17 cellular contexts compared by ENCODE assay signal in genomic region chr9:27634879-27635278, GRCh38.
DNase-seq lines count a peak whose midpoint lies in the region; ATAC-seq and TF ChIP-seq lines count a peak whose summit lies in the region.
"Had no signal": no experiment of that assay in that cellular context is flagged by ENCODE, and none has a peak within 500 bp of the region (broad histone marks: within the 10 kb centered on the region; RNA-seq: fewer than 3 reads in every experiment).

No MANE protein-coding gene starts in this region.

- H3K27ac ChIP-seq in HL-60 (replicated peaks) (no peak overlapping the region), PC-3 (ENCODE audit: low read length) (no peak overlapping the region)
- H3K27ac ChIP-seq: colonic mucosa, left lung, transverse colon had no signal

- peak; percentile 23 to 54 for DNase-seq in HL-60 (ENCODE audit: low read depth in 1 of 2, low spot score in 1 of 2)
- DNase-seq in central memory CD8-positive, alpha-beta T cell (ENCODE audit: low spot score in 2 of 2) = no peak
- DNase-seq in foreskin melanocyte = no peak
- no peak for DNase-seq in PC-3
- DNase-seq: activated CD4-positive, alpha-beta memory T cell treated with anti-CD3 and anti-CD28 coated beads for 36 hours; colonic mucosa; DMS 273 treated with DMSO at 0.1 percent for 48 hours; left lung; NCI-H1417 treated with DMSO at 0.1 percent for 48 hours; NCI-H524 treated with DMSO at 0.1 percent for 48 hours; transverse colon had no signal

- H3K27me3 Mint-ChIP-seq in central memory CD8-positive, alpha-beta T cell = peaks cover 45% of the 10 kb centered on the region

- H3K36me3 Mint-ChIP-seq in central memory CD8-positive, alpha-beta T cell (ENCODE audit: insufficient read depth) = no peaks in the 10 kb centered on the region
- H3K36me3 Mint-ChIP-seq: activated CD4-positive, alpha-beta memory T cell treated with anti-CD3 and anti-CD28 coated beads for 36 hours had no signal

- H3K4me3 Mint-ChIP-seq in central memory CD8-positive, alpha-beta T cell = no peak overlapping the region
- H3K4me3 Mint-ChIP-seq: activated CD4-positive, alpha-beta memory T cell treated with anti-CD3 and anti-CD28 coated beads for 36 hours; nephron had no signal

- H3K27me3 ChIP-seq in HL-60 (ENCODE audit: insufficient read depth, poor library complexity, severe bottlenecking) (no peaks in the 10 kb centered on the region), PC-3 (ENCODE audit: low read length) (no peaks in the 10 kb centered on the region)
- H3K27me3 ChIP-seq: colonic mucosa, left lung, transverse colon had no signal

- no peaks in the 10 kb centered on the region for H3K9me3 ChIP-seq in PC-3 (ENCODE audit: low read length)
- H3K9me3 ChIP-seq: colonic mucosa, left lung, transverse colon had no signal

- no peak overlapping the region for H3K9ac ChIP-seq in PC-3 (ENCODE audit: low read length)

- no TSS peak for BruUV-seq in PC-3 (replicated peaks; lab: Mats Ljungman, UMichigan)

- H3K9me2 ChIP-seq in PC-3 (replicated peaks; ENCODE audit: low read length) = no peaks in the 10 kb centered on the region

- no peak overlapping the region for H3K4me2 ChIP-seq in PC-3 (ENCODE audit: low read length)

- H3K4me3 ChIP-seq in HL-60 (replicated peaks; ENCODE audit: insufficient read depth, low read length) = no peak overlapping the region
- H3K4me3 ChIP-seq in PC-3 (ENCODE audit: low read length) = no peak overlapping the region
- H3K4me3 ChIP-seq: colonic mucosa, left lung, transverse colon had no signal

- H2AFZ ChIP-seq in PC-3 (ENCODE audit: low read length) = no peak overlapping the region

- H3K27ac Mint-ChIP-seq in central memory CD8-positive, alpha-beta T cell (ENCODE audit: low read depth) = no peak overlapping the region
- H3K27ac Mint-ChIP-seq: activated CD4-positive, alpha-beta memory T cell treated with anti-CD3 and anti-CD28 coated beads for 36 hours; activated T-helper 2 cell treated with anti-CD3 and anti-CD28 coated beads, Interferon-gamma antibody, Interleukin-2, Interleukin-4, amounts not matched to agents 10 μg/mL and 5 μg/mL and 100 μg/mL, durations not matched to agents 14 hours and 24 hours and 36 hours; nephron had no signal

- intact Hi-C loops in PC-3 (cut with micrococcal nuclease) = no loop called here

- no peaks in the 10 kb centered on the region for H3K36me3 ChIP-seq in PC-3 (ENCODE audit: low read depth, low read length)
- H3K36me3 ChIP-seq: colonic mucosa, left lung, transverse colon had no signal

- POLR2A ChIA-PET in PC-3 (lab: Charles Lee; ENCODE audit: unreplicated experiment) = no interaction called here

- H3F3A ChIP-seq in PC-3 (ENCODE audit: low read length, unreplicated experiment) = no peaks in the 10 kb centered on the region

- peak; percentile 70 for ATAC-seq in GM18499 (IDR thresholded peaks at IDR 0.05; ENCODE audit: insufficient read depth, unreplicated experiment)
- ATAC-seq in GM21825 (IDR thresholded peaks at IDR 0.05; ENCODE audit: unreplicated experiment) = peak; percentile 69
- ATAC-seq in central memory CD8-positive, alpha-beta T cell (replicated peaks; ENCODE audit: extremely low read depth, poor library complexity, severe bottlenecking) = peak; percentile 32
- ATAC-seq in GM21423 (IDR thresholded peaks at IDR 0.05; ENCODE audit: unreplicated experiment) = no peak
- no peak for ATAC-seq in PC-3
- ATAC-seq in GM18867 (IDR thresholded peaks at IDR 0.05; ENCODE audit: unreplicated experiment) = no peak
- ATAC-seq: left lung had no signal

- no peaks in the 10 kb centered on the region for H3K79me2 ChIP-seq in PC-3 (ENCODE audit: low read length)

- TF ChIP-seq CTCF in HL-60 (IDR thresholded peaks at IDR 0.05; ENCODE audit: insufficient read depth, low read length) = no peak
- TF ChIP-seq CTCF in PC-3 (conservative IDR thresholded peaks at IDR 0.05; ENCODE audit: low read depth, low read length) = no peak

- CTCF ChIA-PET in PC-3 (lab: Charles Lee) = no interaction called here

- H3K4me1 Mint-ChIP-seq in central memory CD8-positive, alpha-beta T cell = no peaks in the 10 kb centered on the region
- H3K4me1 Mint-ChIP-seq: nephron had no signal

- no peaks in the 10 kb centered on the region for H3K4me1 ChIP-seq in PC-3 (ENCODE audit: insufficient read depth, low read length)
- H3K4me1 ChIP-seq: colonic mucosa had no signal

- H3K9me3 Mint-ChIP-seq in central memory CD8-positive, alpha-beta T cell = peaks cover 5% of the 10 kb centered on the region
- H3K9me3 Mint-ChIP-seq: activated CD4-positive, alpha-beta memory T cell treated with anti-CD3 and anti-CD28 coated beads for 36 hours; activated T-helper 2 cell treated with anti-CD3 and anti-CD28 coated beads, Interferon-gamma antibody, Interleukin-2, Interleukin-4, amounts not matched to agents 10 μg/mL and 5 μg/mL and 100 μg/mL, durations not matched to agents 14 hours and 24 hours and 36 hours had no signal

- H4K20me1 ChIP-seq in PC-3 (ENCODE audit: low read length) = no peaks in the 10 kb centered on the region

Comparison
In these comparisons a context has a peak if more than half of its experiments do, and no peak if none do; other contexts are left out.
1. ATAC-seq: peak in GM18499 (single experiment), GM21825 (single experiment) and central memory CD8-positive, alpha-beta T cell (single experiment); none in GM21423 (single experiment), PC-3 (single experiment) and GM18867 (single experiment).
2. DNase-seq: peak in HL-60 (2 of 2); none in central memory CD8-positive, alpha-beta T cell (0 of 2), foreskin melanocyte (single experiment) and PC-3 (single experiment).